ENCODE assay signal across 1 cellular context in the genomic region with DNA sequence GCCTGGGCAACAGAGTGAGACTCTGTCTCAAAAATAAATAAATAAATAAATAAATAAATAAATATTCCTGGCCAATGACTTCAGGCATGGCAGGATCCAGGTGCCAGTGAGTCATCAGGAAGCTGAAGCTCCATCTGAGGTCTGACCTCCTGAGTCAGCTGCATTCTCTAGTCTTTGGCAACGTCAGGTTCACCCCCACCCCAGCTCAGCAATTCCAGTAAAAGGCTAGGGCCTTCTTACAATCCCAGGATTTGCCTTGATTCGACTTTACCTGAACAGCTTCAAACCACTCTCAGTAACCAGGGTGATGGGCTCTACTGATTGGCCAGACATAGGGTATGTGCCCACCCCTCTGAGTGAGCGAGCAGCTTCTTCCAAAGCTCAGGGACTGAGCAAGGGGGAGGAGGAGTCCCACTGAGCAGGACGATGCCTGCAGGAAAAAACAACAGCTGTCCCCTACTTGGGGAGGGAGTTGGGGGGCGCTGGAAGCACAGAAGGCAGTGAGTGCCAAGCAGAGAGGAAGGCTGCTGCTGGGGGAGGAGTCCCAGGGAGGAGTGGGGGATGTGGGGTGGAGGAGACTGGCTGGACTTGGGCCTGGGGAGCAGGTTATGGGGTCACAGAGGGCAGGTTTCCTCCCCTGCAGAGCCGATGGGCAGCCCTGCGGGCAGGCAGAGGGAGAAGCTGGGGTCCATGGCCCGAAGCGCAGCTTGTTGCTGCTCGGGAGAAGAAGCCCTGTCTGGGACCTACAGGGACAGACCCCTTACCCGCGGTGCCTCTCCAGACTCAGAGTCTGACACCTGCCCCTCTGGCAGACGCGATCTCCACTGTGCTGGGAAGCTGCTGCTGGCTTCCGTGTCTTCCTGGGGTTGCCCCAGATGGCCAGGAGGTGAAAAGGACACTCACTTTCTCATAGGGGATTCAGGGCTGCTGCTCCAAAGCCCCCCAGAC.
TF ChIP-seq lines count a peak whose summit lies in the region.

No MANE protein-coding gene starts in this region.

TF ChIP-seq in endothelial cell of umbilical vein, 7 proteins besides CTCF, POLR2A, EP300 and RAD21:
- TF ChIP-seq, protein P1, sequence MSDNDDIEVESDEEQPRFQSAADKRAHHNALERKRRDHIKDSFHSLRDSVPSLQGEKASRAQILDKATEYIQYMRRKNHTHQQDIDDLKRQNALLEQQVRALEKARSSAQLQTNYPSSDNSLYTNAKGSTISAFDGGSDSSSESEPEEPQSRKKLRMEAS (IDR thresholded peaks at IDR 0.05; ENCODE audit: insufficient read depth, insufficient read length), result no peak
- TF ChIP-seq POLR2AphosphoS5 (IDR thresholded peaks at IDR 0.05; ENCODE audit: insufficient read depth, low read depth, low read length) (peak; percentile 62), FOS (IDR thresholded peaks at IDR 0.05; ENCODE audit: borderline replicate concordance, insufficient read depth, low read length) (peak; percentile 70), GATA2 (IDR thresholded peaks at IDR 0.05; ENCODE audit: insufficient read depth, insufficient read length, low read depth, low read length) (no peak), EZH2 (IDR thresholded peaks at IDR 0.05; ENCODE audit: borderline replicate concordance, low read depth, low read length, severe bottlenecking) (no peak), JUN (IDR thresholded peaks at IDR 0.05; ENCODE audit: borderline replicate concordance, insufficient read depth, insufficient read length, low read depth) (peak; percentile 88), MYC (IDR thresholded peaks at IDR 0.05; ENCODE audit: low read depth, low read length) (no peak)
TF ChIP-seq in endothelial cell of umbilical vein: peak in this region for 3.
